ENCODE assay signal across 12 cellular contexts in the genomic region with DNA sequence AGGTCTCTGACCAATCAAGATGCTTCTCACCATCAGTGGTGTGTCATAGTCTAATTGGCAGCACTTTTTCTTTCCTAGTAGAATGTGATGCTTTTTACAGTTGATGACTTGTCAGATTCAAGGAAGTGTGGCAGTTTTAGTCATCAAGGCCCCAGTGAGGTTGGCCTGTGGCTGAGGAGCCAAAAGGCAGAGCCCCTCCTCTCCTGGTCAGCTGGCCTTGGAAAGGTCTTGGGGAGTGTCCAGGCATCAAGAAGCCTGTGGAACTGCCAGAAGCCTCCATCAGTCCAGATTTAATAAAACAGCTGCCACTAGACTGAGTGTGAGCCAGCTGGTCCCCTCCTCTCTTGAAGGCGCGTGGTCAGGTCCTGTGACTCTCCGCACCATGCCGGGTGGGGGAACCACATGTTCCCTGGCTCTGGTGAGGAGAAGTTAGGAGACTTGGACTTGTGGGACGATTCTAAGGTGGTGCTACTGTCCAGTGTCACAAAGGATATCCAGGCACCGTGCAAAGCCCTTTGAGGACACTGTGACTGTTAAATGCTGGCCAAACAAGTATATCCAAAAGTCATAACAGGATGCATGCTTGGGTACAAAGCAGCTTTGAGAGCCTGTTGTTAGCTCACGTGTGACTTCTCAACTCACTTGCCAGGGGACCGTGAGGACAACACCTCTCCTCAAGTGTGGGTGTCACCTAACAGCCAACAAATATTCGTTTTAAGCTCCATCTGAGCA. TPM values are rescaled to one million over a fixed set of nuclear protein-coding genes. Genes with fewer than 3 reads are reported as not detected.
DNase-seq lines count a peak whose midpoint lies in the region; ATAC-seq and TF ChIP-seq lines count a peak whose summit lies in the region.
"Had no signal": no experiment of that assay in that cellular context is flagged by ENCODE, and none has a peak within 500 bp of the region (broad histone marks: within the 10 kb centered on the region; RNA-seq: fewer than 3 reads in every experiment).

No MANE protein-coding gene starts in this region.

- H3K27me3 ChIP-seq in osteoblast (ENCODE audit: insufficient read depth, low read length): no peaks in the 10 kb centered on the region

- H3K4me1 ChIP-seq in osteoblast (ENCODE audit: insufficient read depth, low read length): peaks cover 42% of the 10 kb centered on the region

- no peak overlapping the region for H3K4me2 ChIP-seq in osteoblast (ENCODE audit: insufficient read depth, low read length)

- TF ChIP-seq CTCF in AG10803 (conservative IDR thresholded peaks at IDR 0.05; ENCODE audit: low read length) (no peak), osteoblast (IDR thresholded peaks at IDR 0.05; ENCODE audit: extremely low read depth, low read depth, low read length) (no peak)

- no peak for ATAC-seq in GM19324 (IDR thresholded peaks at IDR 0.05; ENCODE audit: low FRiP score, unreplicated experiment)
- ATAC-seq in GM21381 (IDR thresholded peaks at IDR 0.05; ENCODE audit: unreplicated experiment): no peak
- ATAC-seq: activated T-cell treated with anti-CD3 and anti-CD28 coated beads, Interleukin-2, amount 50 U/mL, for 4 hours had no signal

- no peak overlapping the region for H3K4me3 ChIP-seq in AG10803 (ENCODE audit: low read length)
- H3K4me3 ChIP-seq in osteoblast (ENCODE audit: insufficient read depth, low read length): no peak overlapping the region

- peak overlapping the region; percentile 11 for H3K27ac ChIP-seq in osteoblast (ENCODE audit: low read depth, low read length)

- H3K9me3 ChIP-seq in osteoblast (ENCODE audit: low read depth, low read length): no peaks in the 10 kb centered on the region

- H2AFZ ChIP-seq in osteoblast (ENCODE audit: low read length): no peak overlapping the region

- DNase-seq in AG10803 (ENCODE audit: low read depth): peak; percentile 58
- DNase-seq in RKO (ENCODE audit: low spot score): peak; percentile 69
- DNase-seq in fibroblast of peridontal ligament (ENCODE audit: extremely low read depth): peak; percentile 42
- no peak for DNase-seq in osteoblast (ENCODE audit: insufficient read length, low spot score, missing footprints)
- DNase-seq in activated CD8-positive, alpha-beta memory T cell treated with anti-CD3 and anti-CD28 coated beads, Interleukin-2, amount 50 U/mL, for 48 hours: no peak
- DNase-seq in SIG-M5 (lab: John Stamatoyannopoulos, UW): no peak
- DNase-seq: activated T-cell treated with anti-CD3 and anti-CD28 coated beads, Interleukin-2, amount 50 U/mL, for 4 hours; dermis blood vessel endothelial cell; NCI-H69; T-helper 2 cell had no signal

- H4K20me1 ChIP-seq in osteoblast (ENCODE audit: insufficient read depth, low read length): no peaks in the 10 kb centered on the region

- H3K79me2 ChIP-seq in osteoblast (ENCODE audit: insufficient read depth, low read length): no peaks in the 10 kb centered on the region

- H3K36me3 ChIP-seq in osteoblast (ENCODE audit: insufficient read depth, low read length): no peaks in the 10 kb centered on the region

RNA-seq across cellular contexts. Expression of a gene that starts 6.1 kb away (rescaled TPM):
- 39.8 and 72.5 TPM in 2 replicates for total RNA-seq in osteoblast

Comparison
In these comparisons a context has a peak if more than half of its experiments do, and no peak if none do; other contexts are left out.
1. DNase-seq: peak in AG10803 (single experiment), RKO (single experiment) and fibroblast of peridontal ligament (single experiment); none in osteoblast (single experiment), activated CD8-positive, alpha-beta memory T cell treated with anti-CD3 and anti-CD28 coated beads, Interleukin-2, amount 50 U/mL, for 48 hours (single experiment) and SIG-M5 (single experiment).